2 cellular contexts compared by ENCODE assay signal in genomic region chr5:10475931-10476687, GRCh38.
TF ChIP-seq lines count a peak whose summit lies in the region.

No MANE protein-coding gene starts in this region.

TF ChIP-seq in IMR-90, 13 proteins besides CTCF, POLR2A, EP300 and RAD21:
- TF ChIP-seq USF2 (IDR thresholded peaks at IDR 0.05; ENCODE audit: low read depth, low read length) = no peak
- TF ChIP-seq CHD1 (IDR thresholded peaks at IDR 0.05; ENCODE audit: low read depth, low read length) = no peak
- no peak for TF ChIP-seq MAFK (IDR thresholded peaks at IDR 0.05; ENCODE audit: low read depth, low read length)
- TF ChIP-seq BHLHE40 (IDR thresholded peaks at IDR 0.05; ENCODE audit: low read depth, low read length) = no peak
- no peak for TF ChIP-seq RCOR1 (IDR thresholded peaks at IDR 0.05; ENCODE audit: insufficient replicate concordance, low read length)
- no peak for TF ChIP-seq RFX5 (IDR thresholded peaks at IDR 0.05; ENCODE audit: low read depth, low read length)
- no peak for TF ChIP-seq MXI1 (IDR thresholded peaks at IDR 0.05; ENCODE audit: borderline replicate concordance, low read depth, low read length)
- no peak for TF ChIP-seq MAZ (IDR thresholded peaks at IDR 0.05; ENCODE audit: borderline replicate concordance, low read depth, low read length)
- no peak for TF ChIP-seq NFE2L2 (IDR thresholded peaks at IDR 0.05; ENCODE audit: low read depth, low read length)
- no peak for TF ChIP-seq FOS (IDR thresholded peaks at IDR 0.05; ENCODE audit: low read depth, low read length)
- TF ChIP-seq CEBPB (IDR thresholded peaks at IDR 0.05; ENCODE audit: low read depth, low read length) = no peak
- no peak for TF ChIP-seq ELK1 (IDR thresholded peaks at IDR 0.05; ENCODE audit: borderline replicate concordance, low read depth, low read length)
- TF ChIP-seq SMC3 (IDR thresholded peaks at IDR 0.05; ENCODE audit: low read depth, low read length) = no peak

TF ChIP-seq in WTC11, 78 proteins besides CTCF, POLR2A, EP300 and RAD21:
- TF ChIP-seq USF1 (CRISPR knock-in tag; IDR thresholded peaks at IDR 0.05) = peak; percentile 58; the same call in 1 of the 2 replicates
- TF ChIP-seq SMAD4 (CRISPR knock-in tag; IDR thresholded peaks at IDR 0.05) = no peak
- TF ChIP-seq USF2 (CRISPR knock-in tag; IDR thresholded peaks at IDR 0.05) = peak; percentile 71
